In the genomic region with DNA sequence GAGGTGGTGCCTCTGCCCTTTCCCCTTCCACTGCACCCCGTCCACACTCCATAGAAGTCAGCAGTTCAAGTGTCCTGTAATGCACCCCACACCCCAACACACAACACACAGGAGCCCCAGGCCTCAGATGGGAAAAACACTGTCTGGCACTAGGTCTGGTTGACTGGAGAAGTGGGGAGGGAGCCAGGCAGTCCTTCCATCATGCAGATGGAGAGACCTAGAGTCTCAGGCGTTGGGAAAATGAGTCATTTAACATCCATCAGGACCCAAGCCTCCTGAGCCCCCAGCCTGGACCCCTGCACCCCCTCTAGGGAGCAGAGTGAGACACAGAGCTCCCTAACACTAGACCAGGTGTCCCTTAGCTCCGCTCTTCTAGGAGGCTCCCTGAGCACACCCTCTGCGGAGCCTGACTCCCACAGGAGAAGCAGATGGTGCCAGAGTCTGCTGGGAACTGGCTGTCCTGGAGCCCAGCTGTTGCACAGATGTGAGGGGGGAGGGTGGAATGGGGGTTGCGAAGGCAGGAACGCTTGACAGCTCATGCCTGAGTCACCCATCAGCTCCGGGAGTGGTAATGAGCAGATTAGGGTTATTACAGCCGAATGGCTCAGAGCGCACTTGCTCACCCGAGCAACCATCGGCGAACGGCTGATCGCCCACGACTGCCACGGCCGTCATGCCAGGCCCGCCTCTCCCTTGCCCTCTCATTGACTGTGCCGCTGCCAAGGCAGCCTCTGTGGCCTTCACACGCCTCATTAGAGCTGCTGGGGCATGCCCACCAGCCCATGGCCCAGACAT, we compare ENCODE assay signal across 9 cellular contexts. TPM values are rescaled to one million over a fixed set of nuclear protein-coding genes. Genes with fewer than 3 reads are reported as not detected.
DNase-seq lines count a peak whose midpoint lies in the region; ATAC-seq, FAIRE-seq and TF ChIP-seq lines count a peak whose summit lies in the region.
"Had no signal": no experiment of that assay in that cellular context is flagged by ENCODE, and none has a peak within 500 bp of the region (broad histone marks: within the 10 kb centered on the region; RNA-seq: fewer than 3 reads in every experiment).

No MANE protein-coding gene starts in this region.

- intact Hi-C loops in heart left ventricle (cut with DNase I), result no loop called here
- intact Hi-C loops in stomach (cut with DNase I; ENCODE audit: low total_unique reads), result no loop called here

- no peak overlapping the region for H3K4me3 ChIP-seq in heart left ventricle
- H3K4me3 ChIP-seq in stomach, result no peak overlapping the region

- H3K9me3 ChIP-seq in heart left ventricle (no peaks in the 10 kb centered on the region), stomach (no peaks in the 10 kb centered on the region)

- DNase-seq in H54 (ENCODE audit: insufficient read length, low spot score) (peak; percentile 60), heart left ventricle (peak; percentile 53 to 86 (median 81)), stomach (peak; percentile 50), germinal center (ENCODE audit: low spot score) (no peak), NCI-H1048 (lab: John Stamatoyannopoulos, UW) (no peak)

- no peaks in the 10 kb centered on the region for H3K27me3 ChIP-seq in heart left ventricle
- H3K27me3 ChIP-seq in stomach, result peaks cover 0 to 54% (median 4%) of the 10 kb centered on the region in 3 donors

- H3K27ac ChIP-seq in heart left ventricle (peak overlapping the region in 4 of 12 donors; percentile 10 to 43 (median 31)), stomach (peak overlapping the region; percentile 37 to 73 (median 61))

- no peak for TF ChIP-seq EP300 in stomach (IDR thresholded peaks at IDR 0.05)

- TF ChIP-seq POLR2A in H54 (IDR thresholded peaks at IDR 0.05; ENCODE audit: low read depth, low read length) (no peak), heart left ventricle (IDR thresholded peaks at IDR 0.05) (peak in 1 of 2 donors; percentile 13), stomach (IDR thresholded peaks at IDR 0.05) (no peak), GM18505 (IDR thresholded peaks at IDR 0.05; ENCODE audit: borderline replicate concordance, extremely low read depth, insufficient read depth, insufficient read length) (no peak)

- TF ChIP-seq CTCF in heart left ventricle (IDR thresholded peaks at IDR 0.05), result no peak
- TF ChIP-seq CTCF in stomach (IDR thresholded peaks at IDR 0.05), result no peak

- H3K36me3 ChIP-seq in heart left ventricle, result no peaks in the 10 kb centered on the region
- H3K36me3 ChIP-seq in stomach, result no peaks in the 10 kb centered on the region

- whole genome bisulfite sequencing in heart left ventricle, 4 donors, result 71 to 83% (median 79%) methylated on average over 19 to 20 of the region's 20 CpGs
- 63 to 74% (median 71%) methylated on average over 19 to 20 of the region's 20 CpGs for WGBS in stomach, 5 donors

- ATAC-seq in SK-N-SH treated with all-trans-retinoic acid at 6 μM for 48 hours (peak; percentile 59), heart left ventricle (peak; percentile 60 to 86 (median 80)), HG02885 (IDR thresholded peaks at IDR 0.05; ENCODE audit: poor library complexity, unreplicated experiment) (no peak), GM18505 (IDR thresholded peaks at IDR 0.05; ENCODE audit: unreplicated experiment) (no peak)

- peaks cover 0 to 31% (median 16%) of the 10 kb centered on the region in 12 donors for H3K4me1 ChIP-seq in heart left ventricle
- H3K4me1 ChIP-seq in stomach, result peaks cover 5 to 10% (median 6%) of the 10 kb centered on the region in 4 donors

- no peak for FAIRE-seq in H54 (lab: Jason Lieb, UNC)
- FAIRE-seq: TTC549 had no signal

TF ChIP-seq in SK-N-SH treated with all-trans-retinoic acid at 6 μM for 48 hours, 23 proteins besides CTCF, POLR2A, EP300 and RAD21:
- TF ChIP-seq TCF4 (CRISPR knock-in tag; IDR thresholded peaks at IDR 0.05; ENCODE audit: borderline replicate concordance), result peak; percentile 89
- no peak for TF ChIP-seq ZNF70 (CRISPR knock-in tag; IDR thresholded peaks at IDR 0.05)

RNA-seq across cellular contexts. Expression of a gene that starts 22.1 kb away (rescaled TPM):
- 10 to 100 TPM; 12.4 to 22.7 (median 17.4) TPM for total RNA-seq in heart left ventricle
- 10 to 100 TPM; 13.0 to 34.7 TPM for polyA plus RNA-seq in heart left ventricle
- total RNA-seq in stomach, result 1 to 10 TPM in 3 of 5 donors, under 1 TPM in 1, not detected in 1; 0.92 to 8.4 (median 2.9) TPM
- polyA plus RNA-seq in stomach, result 1 to 10 TPM; 1.2 to 1.5 (median 1.4) TPM

Comparison
In these comparisons a context has a peak if more than half of its experiments do, and no peak if none do; other contexts are left out.
1. DNase-seq: peak in H54 (single experiment), heart left ventricle (5 of 5) and stomach (single experiment); none in germinal center (single experiment) and NCI-H1048 (single experiment).
2. ATAC-seq: peak in SK-N-SH treated with all-trans-retinoic acid at 6 μM for 48 hours (single experiment) and heart left ventricle (4 of 4); none in HG02885 (single experiment) and GM18505 (single experiment).